ENCODE assay signal across 31 cellular contexts in the genomic region with DNA sequence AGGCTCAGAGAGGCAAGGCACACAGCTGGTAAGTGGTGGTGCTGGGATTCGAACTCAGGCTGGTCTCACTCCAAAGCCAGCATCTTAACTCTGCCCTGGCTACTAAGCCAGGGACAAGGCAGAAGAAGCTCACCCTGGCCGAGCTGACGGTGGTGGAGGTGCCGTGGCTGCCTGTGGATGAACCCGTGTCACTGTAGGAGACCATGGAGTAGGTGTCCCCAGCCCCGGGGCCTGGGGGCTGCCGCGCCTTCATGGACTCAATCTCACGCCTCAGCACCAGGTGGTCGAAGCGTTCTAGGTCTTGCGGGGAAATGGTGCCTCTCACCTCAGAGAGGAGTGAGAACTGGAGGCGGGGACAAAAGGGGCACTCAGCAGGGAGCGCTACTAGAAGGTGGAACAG.
"Had no signal": no experiment of that assay in that cellular context is flagged by ENCODE, and none has a peak within 500 bp of the region (broad histone marks: within the 10 kb centered on the region; RNA-seq: fewer than 3 reads in every experiment).

No MANE protein-coding gene starts in this region.

- H3K27ac Mint-ChIP-seq: activated CD8-positive, alpha-beta T cell treated with anti-CD3 and anti-CD28 coated beads for 36 hours; activated naive CD4-positive, alpha-beta T cell treated with anti-CD3 and anti-CD28 coated beads, Interleukin-2, amount 10 ng/mL, durations not matched to agents 7 days and 5 days; activated naive CD8-positive, alpha-beta T cell; activated T-helper 2 cell treated with anti-CD3 and anti-CD28 coated beads, Interferon-gamma antibody, Interleukin-2, Interleukin-4, amounts not matched to agents 10 μg/mL and 5 μg/mL and 100 μg/mL, durations not matched to agents 14 hours and 24 hours and 36 hours; T-helper 1 cell treated with Interleukin-12 subunit alpha and Interleukin-12 subunit beta and Interleukin-4 antibody, amounts not matched to agents 30 μg/mL and 1 μg/mL, for 36 hours; T-helper 2 cell treated with Interferon-gamma antibody and Interleukin-4, amounts not matched to agents 5 μg/mL and 100 μg/mL, for 36 hours; WTC11 had no signal

- DNase-seq: activated CD4-positive, alpha-beta T cell treated with anti-CD3 and anti-CD28 coated beads for 1 hour; activated CD4-positive, alpha-beta T cell treated with anti-CD3 and anti-CD28 coated beads for 48 hours; activated CD4-positive, alpha-beta T cell treated with anti-CD3 and anti-CD28 coated beads, Interleukin-2, amount 50 U/mL, for 4 hours; activated CD8-positive, alpha-beta T cell treated with anti-CD3 and anti-CD28 coated beads for 36 hours; activated naive CD4-positive, alpha-beta T cell treated with anti-CD3 and anti-CD28 coated beads, Interleukin-2, amount 10 ng/mL, durations not matched to agents 7 days and 5 days; activated T-cell treated with anti-CD3 and anti-CD28 coated beads, Interleukin-2, amount 50 U/mL, for 1 hour; amygdala; Kasumi-1; KG1; MG63; NCI-H1048; NCI-H1105 treated with DMSO at 0.1 percent for 48 hours; NCI-H1436; NCI-H1694; NCI-H1930; NCI-H2081 treated with DMSO at 0.1 percent for 48 hours; NCI-H226; NCI-H446 treated with DMSO at 0.1 percent for 48 hours; NCI-H524; RPMI8226; SHP77 treated with DMSO at 0.1 percent for 48 hours; SK-N-SH had no signal

- H3K4me1 ChIP-seq: ascending aorta had no signal

- H3K9me3 Mint-ChIP-seq: activated CD8-positive, alpha-beta T cell treated with anti-CD3 and anti-CD28 coated beads for 36 hours; activated naive CD4-positive, alpha-beta T cell treated with anti-CD3 and anti-CD28 coated beads, Interleukin-2, amount 10 ng/mL, durations not matched to agents 7 days and 5 days; activated T-helper 2 cell treated with anti-CD3 and anti-CD28 coated beads, Interferon-gamma antibody, Interleukin-2, Interleukin-4, amounts not matched to agents 10 μg/mL and 5 μg/mL and 100 μg/mL, durations not matched to agents 14 hours and 24 hours and 36 hours; T-helper 1 cell treated with Interleukin-12 subunit alpha and Interleukin-12 subunit beta and Interleukin-4 antibody, amounts not matched to agents 30 μg/mL and 1 μg/mL, for 36 hours; T-helper 2 cell treated with Interferon-gamma antibody and Interleukin-4, amounts not matched to agents 5 μg/mL and 100 μg/mL, for 36 hours; WTC11 had no signal

- H3K4me2 ChIP-seq: SK-N-SH had no signal

- H3K9me3 ChIP-seq: ascending aorta, MG63, SJSA1, SK-N-SH had no signal

- H3K27ac ChIP-seq: ascending aorta, cardiac muscle cell, SJSA1 had no signal

- H3K36me3 ChIP-seq: ascending aorta, cardiac muscle cell, MG63, SJSA1 had no signal

- H3K4me3 ChIP-seq: ascending aorta, cardiac muscle cell, MG63, SJSA1 had no signal

- H3K9ac ChIP-seq: SK-N-SH had no signal

- H3K4me3 Mint-ChIP-seq: activated CD8-positive, alpha-beta T cell treated with anti-CD3 and anti-CD28 coated beads for 36 hours; activated naive CD4-positive, alpha-beta T cell treated with anti-CD3 and anti-CD28 coated beads, Interleukin-2, amount 10 ng/mL, durations not matched to agents 7 days and 5 days; activated naive CD8-positive, alpha-beta T cell; T-helper 1 cell treated with Interleukin-12 subunit alpha and Interleukin-12 subunit beta and Interleukin-4 antibody, amounts not matched to agents 30 μg/mL and 1 μg/mL, for 36 hours; T-helper 2 cell treated with Interferon-gamma antibody and Interleukin-4, amounts not matched to agents 5 μg/mL and 100 μg/mL, for 36 hours; WTC11 had no signal

- ATAC-seq: activated CD8-positive, alpha-beta T cell treated with anti-CD3 and anti-CD28 coated beads for 36 hours; Panc1; WTC11 had no signal

- H3K27me3 ChIP-seq: ascending aorta, cardiac muscle cell, MG63, SJSA1 had no signal

- H3K36me3 Mint-ChIP-seq: activated naive CD4-positive, alpha-beta T cell treated with anti-CD3 and anti-CD28 coated beads, Interleukin-2, amount 10 ng/mL, durations not matched to agents 7 days and 5 days; activated naive CD8-positive, alpha-beta T cell; WTC11 had no signal

- H3K27me3 Mint-ChIP-seq: activated CD8-positive, alpha-beta T cell treated with anti-CD3 and anti-CD28 coated beads for 36 hours; activated naive CD8-positive, alpha-beta T cell had no signal
